8 cellular contexts compared by ENCODE assay signal in the genomic region with DNA sequence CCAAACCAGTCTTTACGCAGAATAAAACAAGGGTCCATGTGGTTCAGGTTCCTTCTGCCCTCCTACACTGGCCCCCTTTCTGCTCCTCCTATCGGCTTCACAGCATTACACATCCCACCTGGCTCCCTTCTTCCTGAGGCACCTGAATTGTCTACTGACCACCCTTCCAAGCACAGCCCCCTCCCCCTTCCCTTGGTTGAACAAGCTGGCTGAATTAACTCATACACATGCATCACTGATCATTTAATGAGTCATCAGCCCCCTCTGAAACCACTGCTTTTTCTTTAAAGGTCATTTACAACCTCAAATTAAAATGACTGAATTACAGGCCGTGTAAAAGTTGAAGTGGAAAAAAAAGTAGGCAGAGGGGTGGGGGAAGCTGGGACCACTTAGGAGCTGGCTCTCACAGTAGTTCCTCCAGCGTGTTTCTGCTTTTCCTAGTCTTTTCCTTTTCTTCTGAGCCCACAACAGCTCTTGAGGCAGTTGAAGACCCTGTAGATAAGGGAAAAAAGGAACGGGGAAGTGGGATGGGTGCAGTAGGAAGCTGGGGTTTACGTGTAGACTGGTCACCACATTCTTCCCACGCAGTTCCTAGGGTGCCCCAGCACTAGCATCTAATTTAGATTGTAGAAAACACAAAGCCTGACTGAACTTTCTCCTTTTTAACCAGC.
DNase-seq lines count a peak whose midpoint lies in the region; ATAC-seq and TF ChIP-seq lines count a peak whose summit lies in the region.

No MANE protein-coding gene starts in this region.

- H3K4me3 Mint-ChIP-seq in activated T-helper 2 cell treated with anti-CD3 and anti-CD28 coated beads, Interferon-gamma antibody, Interleukin-2, Interleukin-4, amounts not matched to agents 10 μg/mL and 5 μg/mL and 100 μg/mL, durations not matched to agents 14 hours and 24 hours and 36 hours (ENCODE audit: low read depth): peak overlapping the region; percentile 61

- peaks cover 64% of the 10 kb centered on the region for H3K36me3 Mint-ChIP-seq in activated T-helper 2 cell treated with anti-CD3 and anti-CD28 coated beads, Interferon-gamma antibody, Interleukin-2, Interleukin-4, amounts not matched to agents 10 μg/mL and 5 μg/mL and 100 μg/mL, durations not matched to agents 14 hours and 24 hours and 36 hours (ENCODE audit: low read depth)

- H3K27me3 Mint-ChIP-seq in activated T-helper 2 cell treated with anti-CD3 and anti-CD28 coated beads, Interferon-gamma antibody, Interleukin-2, Interleukin-4, amounts not matched to agents 10 μg/mL and 5 μg/mL and 100 μg/mL, durations not matched to agents 14 hours and 24 hours and 36 hours (ENCODE audit: low read depth): no peaks in the 10 kb centered on the region

- DNase-seq in COLO829 (ENCODE audit: low spot score) (peak; percentile 58), RWPE1 (ENCODE audit: low spot score) (no peak), NOMO-1 treated with dmso at 0.1 percent for 144 hours (lab: John Stamatoyannopoulos, UW; ENCODE audit: unreplicated experiment) (no peak), NCI-H187 (lab: John Stamatoyannopoulos, UW) (no peak)
- no peak for DNase-seq in activated T-helper 2 cell treated with anti-CD3 and anti-CD28 coated beads, Interferon-gamma antibody, Interleukin-2, Interleukin-4, amounts not matched to agents 10 μg/mL and 5 μg/mL and 100 μg/mL, durations not matched to agents 14 hours and 24 hours and 36 hours (ENCODE audit: low spot score)

- peak overlapping the region; percentile 39 to 55 for H3K27ac ChIP-seq in mucosa of rectum (ENCODE audit: low read depth in 2 of 2, low read length in 2 of 2)
- no peak overlapping the region for H3K27ac ChIP-seq in RWPE1

- peaks cover 5 to 9% of the 10 kb centered on the region in 2 donors for H3K4me1 ChIP-seq in mucosa of rectum (ENCODE audit: control insufficient read depth in 2 of 2, insufficient read depth in 2 of 2, low read length in 2 of 2)

- no peaks in the 10 kb centered on the region for H3K36me3 ChIP-seq in mucosa of rectum (ENCODE audit: control insufficient read depth in 2 of 2, insufficient read depth in 2 of 2, low read length in 2 of 2)

- peak; percentile 52 for ATAC-seq in GM21423 (IDR thresholded peaks at IDR 0.05; ENCODE audit: unreplicated experiment)

- peak overlapping the region; percentile 96 for H3K27ac Mint-ChIP-seq in activated T-helper 2 cell treated with anti-CD3 and anti-CD28 coated beads, Interferon-gamma antibody, Interleukin-2, Interleukin-4, amounts not matched to agents 10 μg/mL and 5 μg/mL and 100 μg/mL, durations not matched to agents 14 hours and 24 hours and 36 hours

- no peak overlapping the region for H3K4me3 ChIP-seq in mucosa of rectum (ENCODE audit: low read length in 2 of 2)

- CTCF ChIA-PET in RWPE1 (lab: Yijun Ruan, JAX): interaction anchor here (0.6 to 0.8 kb wide), 2 partner anchors 32 to 111 kb away, joined by 3 read pairs; no protein-coding TSS in a partner anchor

- intact Hi-C loops in activated T-helper 2 cell treated with anti-CD3 and anti-CD28 coated beads, Interferon-gamma antibody, Interleukin-2, Interleukin-4, amounts not matched to agents 10 μg/mL and 5 μg/mL and 100 μg/mL, durations not matched to agents 14 hours and 24 hours and 36 hours (cut with micrococcal nuclease): loop anchor here (1.0 to 2.0 kb wide), 3 partner anchors 8 to 187 kb away; no protein-coding TSS in a partner anchor

- TF ChIP-seq CTCF in RWPE1 (conservative IDR thresholded peaks at IDR 0.05; ENCODE audit: low read depth): no peak

- POLR2A ChIA-PET in RWPE1 (lab: Yijun Ruan, JAX; ENCODE audit: low non-redundant PET): no interaction called here

- peak; percentile 21; the same call in 1 of the 2 replicates for TF ChIP-seq EP300 in Ishikawa (IDR thresholded peaks at IDR 0.05; ENCODE audit: borderline replicate concordance)

- no peaks in the 10 kb centered on the region for H3K9me3 Mint-ChIP-seq in activated T-helper 2 cell treated with anti-CD3 and anti-CD28 coated beads, Interferon-gamma antibody, Interleukin-2, Interleukin-4, amounts not matched to agents 10 μg/mL and 5 μg/mL and 100 μg/mL, durations not matched to agents 14 hours and 24 hours and 36 hours

- peaks cover 78% of the 10 kb centered on the region for H3K4me1 Mint-ChIP-seq in activated T-helper 2 cell treated with anti-CD3 and anti-CD28 coated beads, Interferon-gamma antibody, Interleukin-2, Interleukin-4, amounts not matched to agents 10 μg/mL and 5 μg/mL and 100 μg/mL, durations not matched to agents 14 hours and 24 hours and 36 hours (ENCODE audit: low read depth)

- peak overlapping the region; percentile 3 to 6 for H3K9ac ChIP-seq in mucosa of rectum (ENCODE audit: low read depth in 1 of 2, low read length in 2 of 2)

- H3K9me3 ChIP-seq in mucosa of rectum (ENCODE audit: control insufficient read depth in 2 of 2, low read length in 2 of 2): no peaks in the 10 kb centered on the region

- H3K27me3 ChIP-seq in mucosa of rectum (ENCODE audit: control insufficient read depth in 2 of 2, insufficient read depth in 2 of 2, low read length in 2 of 2): no peaks in the 10 kb centered on the region

- TF ChIP-seq RAD21 in Ishikawa (IDR thresholded peaks at IDR 0.05; ENCODE audit: low read depth): no peak

TF ChIP-seq in Ishikawa, 13 proteins besides CTCF, POLR2A, EP300 and RAD21:
- TF ChIP-seq CEBPB (IDR thresholded peaks at IDR 0.05): no peak
- TF ChIP-seq, protein P1, sequence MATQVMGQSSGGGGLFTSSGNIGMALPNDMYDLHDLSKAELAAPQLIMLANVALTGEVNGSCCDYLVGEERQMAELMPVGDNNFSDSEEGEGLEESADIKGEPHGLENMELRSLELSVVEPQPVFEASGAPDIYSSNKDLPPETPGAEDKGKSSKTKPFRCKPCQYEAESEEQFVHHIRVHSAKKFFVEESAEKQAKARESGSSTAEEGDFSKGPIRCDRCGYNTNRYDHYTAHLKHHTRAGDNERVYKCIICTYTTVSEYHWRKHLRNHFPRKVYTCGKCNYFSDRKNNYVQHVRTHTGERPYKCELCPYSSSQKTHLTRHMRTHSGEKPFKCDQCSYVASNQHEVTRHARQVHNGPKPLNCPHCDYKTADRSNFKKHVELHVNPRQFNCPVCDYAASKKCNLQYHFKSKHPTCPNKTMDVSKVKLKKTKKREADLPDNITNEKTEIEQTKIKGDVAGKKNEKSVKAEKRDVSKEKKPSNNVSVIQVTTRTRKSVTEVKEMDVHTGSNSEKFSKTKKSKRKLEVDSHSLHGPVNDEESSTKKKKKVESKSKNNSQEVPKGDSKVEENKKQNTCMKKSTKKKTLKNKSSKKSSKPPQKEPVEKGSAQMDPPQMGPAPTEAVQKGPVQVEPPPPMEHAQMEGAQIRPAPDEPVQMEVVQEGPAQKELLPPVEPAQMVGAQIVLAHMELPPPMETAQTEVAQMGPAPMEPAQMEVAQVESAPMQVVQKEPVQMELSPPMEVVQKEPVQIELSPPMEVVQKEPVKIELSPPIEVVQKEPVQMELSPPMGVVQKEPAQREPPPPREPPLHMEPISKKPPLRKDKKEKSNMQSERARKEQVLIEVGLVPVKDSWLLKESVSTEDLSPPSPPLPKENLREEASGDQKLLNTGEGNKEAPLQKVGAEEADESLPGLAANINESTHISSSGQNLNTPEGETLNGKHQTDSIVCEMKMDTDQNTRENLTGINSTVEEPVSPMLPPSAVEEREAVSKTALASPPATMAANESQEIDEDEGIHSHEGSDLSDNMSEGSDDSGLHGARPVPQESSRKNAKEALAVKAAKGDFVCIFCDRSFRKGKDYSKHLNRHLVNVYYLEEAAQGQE (IDR thresholded peaks at IDR 0.05; ENCODE audit: low read depth): no peak
- TF ChIP-seq, protein P2, sequence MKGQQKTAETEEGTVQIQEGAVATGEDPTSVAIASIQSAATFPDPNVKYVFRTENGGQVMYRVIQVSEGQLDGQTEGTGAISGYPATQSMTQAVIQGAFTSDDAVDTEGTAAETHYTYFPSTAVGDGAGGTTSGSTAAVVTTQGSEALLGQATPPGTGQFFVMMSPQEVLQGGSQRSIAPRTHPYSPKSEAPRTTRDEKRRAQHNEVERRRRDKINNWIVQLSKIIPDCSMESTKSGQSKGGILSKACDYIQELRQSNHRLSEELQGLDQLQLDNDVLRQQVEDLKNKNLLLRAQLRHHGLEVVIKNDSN (IDR thresholded peaks at IDR 0.05): no peak
- peak; percentile 25; the same call in 1 of the 2 replicates for TF ChIP-seq NFIC (IDR thresholded peaks at IDR 0.05)
- TF ChIP-seq EGR1 (IDR thresholded peaks at IDR 0.05): no peak
- TF ChIP-seq ZBTB7A (IDR thresholded peaks at IDR 0.05; ENCODE audit: low read depth): peak; percentile 90
- TF ChIP-seq FOXM1 (IDR thresholded peaks at IDR 0.05; ENCODE audit: borderline replicate concordance, low read depth): no peak
- TF ChIP-seq, protein P3, sequence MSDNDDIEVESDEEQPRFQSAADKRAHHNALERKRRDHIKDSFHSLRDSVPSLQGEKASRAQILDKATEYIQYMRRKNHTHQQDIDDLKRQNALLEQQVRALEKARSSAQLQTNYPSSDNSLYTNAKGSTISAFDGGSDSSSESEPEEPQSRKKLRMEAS (IDR thresholded peaks at IDR 0.05): no peak
- TF ChIP-seq TEAD4 (IDR thresholded peaks at IDR 0.05): no peak
- no peak for TF ChIP-seq TAF1 (IDR thresholded peaks at IDR 0.05; ENCODE audit: low read depth)
